9 cellular contexts compared by ENCODE assay signal in genomic region chr11:95108159-95108611, GRCh38. TPM values are rescaled to one million over a fixed set of nuclear protein-coding genes. Genes with fewer than 3 reads are reported as not detected.
DNase-seq lines count a peak whose midpoint lies in the region; ATAC-seq, FAIRE-seq and TF ChIP-seq lines count a peak whose summit lies in the region.
"Had no signal": no experiment of that assay in that cellular context is flagged by ENCODE, and none has a peak within 500 bp of the region (broad histone marks: within the 10 kb centered on the region; RNA-seq: fewer than 3 reads in every experiment).

No MANE protein-coding gene starts in this region.

- DNase-seq in LNCaP clone FGC (ENCODE audit: low read depth) (peak; percentile 54), choroid plexus epithelial cell (ENCODE audit: low read depth) (peak; percentile 80), right lobe of liver (peak in 1 of 3 donors; percentile 38), type B pancreatic cell (ENCODE audit: extremely low spot score, unreplicated experiment) (no peak), RCC 7860 (ENCODE audit: low spot score) (no peak), activated gamma-delta T cell treated with Interleukin-2 at 50 U/mL for 16 hours (no peak)

- 43% methylated on average over 9 of the region's 9 CpGs for WGBS in right lobe of liver (ENCODE audit: insufficient coverage, low coverage, low lambda C conversion rate, missing lambda C conversion rate)

- TF ChIP-seq CTCF in LNCaP clone FGC (IDR thresholded peaks at IDR 0.05; ENCODE audit: control insufficient read depth, extremely low read depth, insufficient read depth) (no peak), choroid plexus epithelial cell (conservative IDR thresholded peaks at IDR 0.05; ENCODE audit: low read depth, low read length) (no peak), right lobe of liver (IDR thresholded peaks at IDR 0.05) (no peak), type B pancreatic cell (conservative IDR thresholded peaks at IDR 0.05) (no peak)

- TF ChIP-seq POLR2A in right lobe of liver (IDR thresholded peaks at IDR 0.05): no peak

- intact Hi-C loops in right lobe of liver (cut with DNase I): no loop called here

- no peaks in the 10 kb centered on the region for H3K36me3 ChIP-seq in right lobe of liver
- H3K36me3 ChIP-seq: neutrophil had no signal

- peak overlapping the region; percentile 92 for H3K27ac Mint-ChIP-seq in type B pancreatic cell

- H3K4me3 Mint-ChIP-seq in type B pancreatic cell: peak overlapping the region; percentile 80

- peak overlapping the region in 1 of 3 donors; percentile 38 for H3K27ac ChIP-seq in right lobe of liver
- H3K27ac ChIP-seq: neutrophil had no signal

- H3K4me1 Mint-ChIP-seq in type B pancreatic cell (ENCODE audit: unreplicated experiment): peaks cover 38% of the 10 kb centered on the region

- FAIRE-seq in RCC 7860 (lab: Jason Lieb, UNC): no peak

- no peaks in the 10 kb centered on the region for H3K4me1 ChIP-seq in right lobe of liver

- H3K36me3 Mint-ChIP-seq in type B pancreatic cell: no peaks in the 10 kb centered on the region

- ATAC-seq in right lobe of liver (peak; percentile 72 to 96 (median 82)), GM19397 (IDR thresholded peaks at IDR 0.05; ENCODE audit: unreplicated experiment) (no peak)

- H3K9me3 Mint-ChIP-seq in type B pancreatic cell: no peaks in the 10 kb centered on the region

- no peaks in the 10 kb centered on the region for H3K27me3 ChIP-seq in right lobe of liver

- H3K9me3 ChIP-seq in right lobe of liver: no peaks in the 10 kb centered on the region
- H3K9me3 ChIP-seq: neutrophil had no signal

- H3K27me3 Mint-ChIP-seq in type B pancreatic cell: no peaks in the 10 kb centered on the region

- H3K4me3 ChIP-seq in LNCaP clone FGC (ENCODE audit: low read depth, low read length) (peak overlapping the region; percentile 36), choroid plexus epithelial cell (ENCODE audit: low read depth, low read length) (no peak overlapping the region), right lobe of liver (no peak overlapping the region)

RNA-seq across cellular contexts. Expression of gene ENDOD1, which starts 18.5 kb away (rescaled TPM):
- total RNA-seq in right lobe of liver (1 to 10 TPM; 3.8 to 8.0 (median 6.2) TPM), type B pancreatic cell (ENCODE audit: low replicate concordance) (12.0 and 23.6 TPM in 2 replicates)

RNA-seq across cellular contexts. Expression of gene SRSF8, which starts 41.5 kb away (rescaled TPM):
- total RNA-seq in right lobe of liver (10 to 100 TPM; 12.5 to 25.1 (median 19.9) TPM), type B pancreatic cell (ENCODE audit: low replicate concordance) (43.7 and 68.9 TPM in 2 replicates)

RNA-seq across cellular contexts. Expression of gene KDM4F, which starts 59.0 kb away (rescaled TPM):
- total RNA-seq in right lobe of liver (not detected), type B pancreatic cell (ENCODE audit: low replicate concordance) (not detected in 2 replicates)
- total RNA-seq: NCI-H460 had no signal

Comparison
In these comparisons a context has a peak if more than half of its experiments do, and no peak if none do; other contexts are left out.
1. DNase-seq: peak in LNCaP clone FGC (single experiment) and choroid plexus epithelial cell (single experiment); none in type B pancreatic cell (single experiment), RCC 7860 (single experiment) and activated gamma-delta T cell treated with Interleukin-2 at 50 U/mL for 16 hours (single experiment).